In the genomic region with DNA sequence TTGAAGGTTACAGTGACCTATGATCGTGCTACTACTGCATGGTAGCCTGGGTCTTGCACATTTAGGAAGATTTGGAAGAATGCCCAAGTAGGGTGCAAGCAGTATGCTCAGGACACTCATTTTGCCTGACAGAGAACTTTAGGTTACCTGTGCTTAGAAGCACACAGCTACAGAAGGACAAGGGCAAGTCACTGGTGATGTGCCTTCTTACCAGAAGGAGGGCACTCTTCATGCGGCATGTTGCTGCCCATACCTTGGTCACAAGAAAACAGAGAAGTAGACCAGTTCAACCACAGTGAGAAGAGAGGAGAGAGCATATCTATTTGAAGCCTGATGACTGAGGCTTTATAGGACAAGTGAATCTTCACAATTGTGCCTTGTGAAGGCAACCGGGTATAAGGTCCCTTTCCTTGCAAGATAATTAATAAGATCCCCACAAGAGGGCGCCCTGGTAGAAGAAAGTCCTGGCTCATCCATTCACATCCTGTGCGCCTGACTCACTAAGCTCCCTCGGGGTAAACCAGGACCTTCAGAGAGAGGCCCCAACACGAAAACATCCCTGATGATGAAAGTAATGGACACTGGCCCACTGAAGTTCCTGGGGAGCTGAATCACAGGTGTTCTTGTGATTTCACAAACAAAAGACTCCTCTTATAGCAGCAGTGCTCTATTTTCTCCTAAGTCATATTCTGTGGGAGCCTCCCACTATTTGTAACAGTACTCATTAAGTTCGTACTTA, we compare ENCODE assay signal across 8 cellular contexts. TPM values are rescaled to one million over a fixed set of nuclear protein-coding genes. Genes with fewer than 3 reads are reported as not detected.
DNase-seq lines count a peak whose midpoint lies in the region; ATAC-seq lines count a peak whose summit lies in the region.

No MANE protein-coding gene starts in this region.

- DNase-seq in COR-L47 (lab: John Stamatoyannopoulos, UW) (peak; percentile 74), HK-2 (ENCODE audit: unreplicated experiment) (peak; percentile 70), NOMO-1 treated with DMSO at 0.1 percent for 48 hours (lab: John Stamatoyannopoulos, UW; ENCODE audit: unreplicated experiment) (peak; percentile 75), epithelial cell of prostate (ENCODE audit: low read depth, low spot score) (peak; percentile 97), myocyte (ENCODE audit: low read depth) (peak; percentile 92)
- peak; percentile 78 for DNase-seq in activated CD8-positive, alpha-beta memory T cell treated with anti-CD3 and anti-CD28 coated beads, Interleukin-2, amount 10 ng/mL, durations not matched to agents 7 days and 5 days
- peak; percentile 25 to 47 for DNase-seq in stimulated activated CD8-positive, alpha-beta memory T cell treated with anti-CD3 and anti-CD28 coated beads, Interleukin-7, amount 100 ng/mL, for 1 hour (ENCODE audit: low read depth in 2 of 2)

- H3K27ac ChIP-seq in epithelial cell of prostate = peak overlapping the region; percentile 66

- peaks cover 12% of the 10 kb centered on the region for H3K4me1 Mint-ChIP-seq in activated CD8-positive, alpha-beta memory T cell treated with anti-CD3 and anti-CD28 coated beads, Interleukin-2, amount 10 ng/mL, durations not matched to agents 7 days and 5 days

- no peak overlapping the region for H3K27ac Mint-ChIP-seq in activated CD8-positive, alpha-beta memory T cell treated with anti-CD3 and anti-CD28 coated beads, Interleukin-2, amount 10 ng/mL, durations not matched to agents 7 days and 5 days

- no peaks in the 10 kb centered on the region for H3K9me3 Mint-ChIP-seq in activated CD8-positive, alpha-beta memory T cell treated with anti-CD3 and anti-CD28 coated beads, Interleukin-2, amount 10 ng/mL, durations not matched to agents 7 days and 5 days (ENCODE audit: low read depth)

- CTCF ChIA-PET in activated CD8-positive, alpha-beta memory T cell treated with anti-CD3 and anti-CD28 coated beads, Interleukin-2, amount 10 ng/mL, durations not matched to agents 7 days and 5 days (lab: Charles Lee) = interaction anchor here (0.6 to 1.7 kb wide), 23 partner anchors 10 to 1328 kb away, joined by 3 to 15 read pairs (median 3); no protein-coding TSS in a partner anchor

- no peak overlapping the region for H3K4me3 Mint-ChIP-seq in activated CD8-positive, alpha-beta memory T cell treated with anti-CD3 and anti-CD28 coated beads, Interleukin-2, amount 10 ng/mL, durations not matched to agents 7 days and 5 days

- no peaks in the 10 kb centered on the region for H3K36me3 Mint-ChIP-seq in activated CD8-positive, alpha-beta memory T cell treated with anti-CD3 and anti-CD28 coated beads, Interleukin-2, amount 10 ng/mL, durations not matched to agents 7 days and 5 days

- ATAC-seq in GM19467 (IDR thresholded peaks at IDR 0.05; ENCODE audit: unreplicated experiment) = peak; percentile 85
- peak; percentile 94 for ATAC-seq in activated CD8-positive, alpha-beta memory T cell treated with anti-CD3 and anti-CD28 coated beads, Interleukin-2, amount 10 ng/mL, durations not matched to agents 7 days and 5 days

- H3K27me3 Mint-ChIP-seq in activated CD8-positive, alpha-beta memory T cell treated with anti-CD3 and anti-CD28 coated beads, Interleukin-2, amount 10 ng/mL, durations not matched to agents 7 days and 5 days = peaks cover 13% of the 10 kb centered on the region

RNA-seq across cellular contexts. Expression of gene STARD4, which starts 38.1 kb away (rescaled TPM):
- total RNA-seq in activated CD8-positive, alpha-beta memory T cell treated with anti-CD3 and anti-CD28 coated beads, Interleukin-2, amount 10 ng/mL, durations not matched to agents 7 days and 5 days = 10 to 100 TPM; 58.3 to 77.7 TPM
- 58.5 and 124 TPM in 2 replicates for total RNA-seq in myocyte
- polyA plus RNA-seq in myocyte (2012) = 20.2 TPM

Comparison
In these comparisons a context has a peak if more than half of its experiments do, and no peak if none do; other contexts are left out.
1. Peak in every context shown above with its lines: DNase-seq, ATAC-seq and H3K27ac ChIP-seq.
2. DNase-seq: peak in every context shown above with its lines; median percentile 97 in epithelial cell of prostate; 92 in myocyte; 78 in activated CD8-positive, alpha-beta memory T cell treated with anti-CD3 and anti-CD28 coated beads, Interleukin-2, amount 10 ng/mL, durations not matched to agents 7 days and 5 days; 75 in NOMO-1 treated with DMSO at 0.1 percent for 48 hours; 74 in COR-L47; 70 in HK-2; 36 in stimulated activated CD8-positive, alpha-beta memory T cell treated with anti-CD3 and anti-CD28 coated beads, Interleukin-7, amount 100 ng/mL, for 1 hour.